Comparison of ENCODE assay signal across 1 cellular context in the genomic region with DNA sequence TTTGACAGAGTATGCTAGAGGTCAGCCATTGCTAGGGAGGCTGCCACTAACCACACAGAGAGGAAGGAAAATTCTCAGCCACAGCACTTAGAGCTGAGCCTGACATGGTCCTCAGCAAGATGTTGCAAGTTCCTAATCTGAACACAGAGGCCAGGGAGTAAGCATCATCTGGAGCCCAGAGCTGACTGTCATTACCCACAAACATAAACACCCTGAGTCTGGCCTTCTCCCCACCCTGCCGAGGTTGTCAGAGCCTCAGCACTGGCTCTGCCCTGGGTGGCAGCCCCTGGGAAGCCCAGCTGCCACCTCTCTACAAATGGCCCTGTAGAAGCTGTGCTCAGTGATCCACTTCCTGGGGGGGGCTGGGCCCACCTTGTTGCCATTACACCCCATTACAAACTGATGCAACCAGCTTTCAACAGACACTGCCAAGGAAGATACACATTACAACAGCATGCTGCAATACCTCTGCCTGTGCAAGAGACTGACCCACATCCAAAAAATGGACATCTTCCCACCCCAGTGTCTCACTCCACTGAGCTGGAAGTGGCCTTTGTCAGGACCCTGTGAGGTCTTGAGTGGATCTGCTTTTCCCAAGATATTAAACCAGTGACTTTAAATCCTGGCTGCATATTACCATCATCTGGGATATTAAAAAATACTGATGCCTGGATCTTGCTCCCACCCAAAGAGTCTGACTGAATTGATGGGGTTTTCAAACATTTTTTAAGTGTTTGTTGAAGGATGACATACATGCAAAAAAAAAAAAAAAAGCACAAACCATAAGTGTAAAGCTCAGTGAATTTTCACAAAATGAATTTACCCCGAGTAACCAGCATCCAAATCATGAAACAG.
TF ChIP-seq lines count a peak whose summit lies in the region.

No MANE protein-coding gene starts in this region.

TF ChIP-seq in K562, 482 proteins besides CTCF, POLR2A, EP300 and RAD21 (continued from another document and continues in another):
- TF ChIP-seq, protein P1, sequence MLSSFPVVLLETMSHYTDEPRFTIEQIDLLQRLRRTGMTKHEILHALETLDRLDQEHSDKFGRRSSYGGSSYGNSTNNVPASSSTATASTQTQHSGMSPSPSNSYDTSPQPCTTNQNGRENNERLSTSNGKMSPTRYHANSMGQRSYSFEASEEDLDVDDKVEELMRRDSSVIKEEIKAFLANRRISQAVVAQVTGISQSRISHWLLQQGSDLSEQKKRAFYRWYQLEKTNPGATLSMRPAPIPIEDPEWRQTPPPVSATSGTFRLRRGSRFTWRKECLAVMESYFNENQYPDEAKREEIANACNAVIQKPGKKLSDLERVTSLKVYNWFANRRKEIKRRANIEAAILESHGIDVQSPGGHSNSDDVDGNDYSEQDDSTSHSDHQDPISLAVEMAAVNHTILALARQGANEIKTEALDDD (IDR thresholded peaks at IDR 0.05), result no peak
- TF ChIP-seq PRPF4 (IDR thresholded peaks at IDR 0.05; ENCODE audit: insufficient read depth, low read depth, low read length, poor library complexity, severe bottlenecking) (no peak), ZNF354B (CRISPR knock-in tag; IDR thresholded peaks at IDR 0.05) (no peak), MIER1 (IDR thresholded peaks at IDR 0.05; ENCODE audit: low read depth) (no peak), IFI16 (CRISPR knock-in tag; IDR thresholded peaks at IDR 0.05) (no peak), POLR3A (IDR thresholded peaks at IDR 0.05; ENCODE audit: borderline replicate concordance, extremely low read depth, insufficient read depth, insufficient read length) (no peak), XRCC5 (IDR thresholded peaks at IDR 0.05; ENCODE audit: low read depth, low read length) (no peak), ETV1 (tag; conservative IDR thresholded peaks at IDR 0.05; ENCODE audit: low read depth) (peak; percentile 83), BHLHE40 (IDR thresholded peaks at IDR 0.05; ENCODE audit: low read length) (no peak), EZH2 (IDR thresholded peaks at IDR 0.05; ENCODE audit: borderline replicate concordance, low read depth, low read length) (no peak), ZSCAN32 (CRISPR knock-in tag; IDR thresholded peaks at IDR 0.05) (peak; percentile 64), ZNF436 (CRISPR knock-in tag; IDR thresholded peaks at IDR 0.05) (no peak), HDAC8 (tag; IDR thresholded peaks at IDR 0.05) (peak; percentile 76; the same call in 1 of the 2 replicates), BRD9 (IDR thresholded peaks at IDR 0.05; ENCODE audit: low read depth, partially characterized antibody) (peak; percentile 44), SLC30A9 (CRISPR knock-in tag; IDR thresholded peaks at IDR 0.05) (no peak), KLF13 (tag; IDR thresholded peaks at IDR 0.05; ENCODE audit: borderline replicate concordance, low read depth) (no peak), SMAD3 (CRISPR knock-in tag; conservative IDR thresholded peaks at IDR 0.05) (0 out of 2 replicates have a peak, but pooled peaks have one; percentile 45), KDM2B (CRISPR knock-in tag; IDR thresholded peaks at IDR 0.05) (no peak), ZNF124 (CRISPR knock-in tag; IDR thresholded peaks at IDR 0.05) (no peak), BACH1 (tag; IDR thresholded peaks at IDR 0.05) (peak; percentile 83), KLF10 (CRISPR knock-in tag; IDR thresholded peaks at IDR 0.05) (no peak), STAT5A (IDR thresholded peaks at IDR 0.05; ENCODE audit: borderline replicate concordance, low read length) (no peak), ASH1L (IDR thresholded peaks at IDR 0.05; ENCODE audit: borderline replicate concordance, low read depth, partially characterized antibody) (no peak), RBM25 (IDR thresholded peaks at IDR 0.05; ENCODE audit: low read depth, low read length, severe bottlenecking) (no peak), TAF15 (IDR thresholded peaks at IDR 0.05; ENCODE audit: low read depth, low read length) (no peak), NR2C2 (CRISPR knock-in tag; IDR thresholded peaks at IDR 0.05) (no peak), NR2C2 (tag; IDR thresholded peaks at IDR 0.05) (peak; percentile 77; the same call in 1 of the 2 replicates), CBX2 (IDR thresholded peaks at IDR 0.05; ENCODE audit: insufficient read depth, low read length, poor library complexity, severe bottlenecking) (no peak), ZZZ3 (IDR thresholded peaks at IDR 0.05) (no peak), SOX6 (IDR thresholded peaks at IDR 0.05) (no peak), GTF2A2 (tag; IDR thresholded peaks at IDR 0.05) (0 out of 2 replicates have a peak, but pooled peaks have one; percentile 55), ERF (CRISPR knock-in tag; IDR thresholded peaks at IDR 0.05) (no peak), PYGO2 (tag; IDR thresholded peaks at IDR 0.05) (peak; percentile 13; the same call in 1 of the 2 replicates), ZNF3 (CRISPR knock-in tag; IDR thresholded peaks at IDR 0.05) (no peak), ZNF444 (CRISPR knock-in tag; IDR thresholded peaks at IDR 0.05) (no peak), NRF1 (conservative IDR thresholded peaks at IDR 0.05 in 1 of 2, IDR thresholded peaks at IDR 0.05 in 1 of 2) (no peak), ZKSCAN8 (CRISPR knock-in tag; IDR thresholded peaks at IDR 0.05) (peak; percentile 38; the same call in 1 of the 2 replicates)
- TF ChIP-seq, protein P2, sequence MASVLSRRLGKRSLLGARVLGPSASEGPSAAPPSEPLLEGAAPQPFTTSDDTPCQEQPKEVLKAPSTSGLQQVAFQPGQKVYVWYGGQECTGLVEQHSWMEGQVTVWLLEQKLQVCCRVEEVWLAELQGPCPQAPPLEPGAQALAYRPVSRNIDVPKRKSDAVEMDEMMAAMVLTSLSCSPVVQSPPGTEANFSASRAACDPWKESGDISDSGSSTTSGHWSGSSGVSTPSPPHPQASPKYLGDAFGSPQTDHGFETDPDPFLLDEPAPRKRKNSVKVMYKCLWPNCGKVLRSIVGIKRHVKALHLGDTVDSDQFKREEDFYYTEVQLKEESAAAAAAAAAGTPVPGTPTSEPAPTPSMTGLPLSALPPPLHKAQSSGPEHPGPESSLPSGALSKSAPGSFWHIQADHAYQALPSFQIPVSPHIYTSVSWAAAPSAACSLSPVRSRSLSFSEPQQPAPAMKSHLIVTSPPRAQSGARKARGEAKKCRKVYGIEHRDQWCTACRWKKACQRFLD (CRISPR knock-in tag; IDR thresholded peaks at IDR 0.05), result peak; percentile 77; the same call in 1 of the 2 replicates
- TF ChIP-seq, protein P3, sequence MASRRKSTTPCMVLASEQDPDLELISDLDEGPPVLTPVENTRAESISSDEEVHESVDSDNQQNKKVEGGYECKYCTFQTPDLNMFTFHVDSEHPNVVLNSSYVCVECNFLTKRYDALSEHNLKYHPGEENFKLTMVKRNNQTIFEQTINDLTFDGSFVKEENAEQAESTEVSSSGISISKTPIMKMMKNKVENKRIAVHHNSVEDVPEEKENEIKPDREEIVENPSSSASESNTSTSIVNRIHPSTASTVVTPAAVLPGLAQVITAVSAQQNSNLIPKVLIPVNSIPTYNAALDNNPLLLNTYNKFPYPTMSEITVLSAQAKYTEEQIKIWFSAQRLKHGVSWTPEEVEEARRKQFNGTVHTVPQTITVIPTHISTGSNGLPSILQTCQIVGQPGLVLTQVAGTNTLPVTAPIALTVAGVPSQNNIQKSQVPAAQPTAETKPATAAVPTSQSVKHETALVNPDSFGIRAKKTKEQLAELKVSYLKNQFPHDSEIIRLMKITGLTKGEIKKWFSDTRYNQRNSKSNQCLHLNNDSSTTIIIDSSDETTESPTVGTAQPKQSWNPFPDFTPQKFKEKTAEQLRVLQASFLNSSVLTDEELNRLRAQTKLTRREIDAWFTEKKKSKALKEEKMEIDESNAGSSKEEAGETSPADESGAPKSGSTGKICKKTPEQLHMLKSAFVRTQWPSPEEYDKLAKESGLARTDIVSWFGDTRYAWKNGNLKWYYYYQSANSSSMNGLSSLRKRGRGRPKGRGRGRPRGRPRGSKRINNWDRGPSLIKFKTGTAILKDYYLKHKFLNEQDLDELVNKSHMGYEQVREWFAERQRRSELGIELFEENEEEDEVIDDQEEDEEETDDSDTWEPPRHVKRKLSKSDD (conservative IDR thresholded peaks at IDR 0.05; ENCODE audit: low read length), result no peak
- TF ChIP-seq, protein P4, sequence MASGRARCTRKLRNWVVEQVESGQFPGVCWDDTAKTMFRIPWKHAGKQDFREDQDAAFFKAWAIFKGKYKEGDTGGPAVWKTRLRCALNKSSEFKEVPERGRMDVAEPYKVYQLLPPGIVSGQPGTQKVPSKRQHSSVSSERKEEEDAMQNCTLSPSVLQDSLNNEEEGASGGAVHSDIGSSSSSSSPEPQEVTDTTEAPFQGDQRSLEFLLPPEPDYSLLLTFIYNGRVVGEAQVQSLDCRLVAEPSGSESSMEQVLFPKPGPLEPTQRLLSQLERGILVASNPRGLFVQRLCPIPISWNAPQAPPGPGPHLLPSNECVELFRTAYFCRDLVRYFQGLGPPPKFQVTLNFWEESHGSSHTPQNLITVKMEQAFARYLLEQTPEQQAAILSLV (tag; IDR thresholded peaks at IDR 0.05), result no peak
- TF ChIP-seq, protein P5, sequence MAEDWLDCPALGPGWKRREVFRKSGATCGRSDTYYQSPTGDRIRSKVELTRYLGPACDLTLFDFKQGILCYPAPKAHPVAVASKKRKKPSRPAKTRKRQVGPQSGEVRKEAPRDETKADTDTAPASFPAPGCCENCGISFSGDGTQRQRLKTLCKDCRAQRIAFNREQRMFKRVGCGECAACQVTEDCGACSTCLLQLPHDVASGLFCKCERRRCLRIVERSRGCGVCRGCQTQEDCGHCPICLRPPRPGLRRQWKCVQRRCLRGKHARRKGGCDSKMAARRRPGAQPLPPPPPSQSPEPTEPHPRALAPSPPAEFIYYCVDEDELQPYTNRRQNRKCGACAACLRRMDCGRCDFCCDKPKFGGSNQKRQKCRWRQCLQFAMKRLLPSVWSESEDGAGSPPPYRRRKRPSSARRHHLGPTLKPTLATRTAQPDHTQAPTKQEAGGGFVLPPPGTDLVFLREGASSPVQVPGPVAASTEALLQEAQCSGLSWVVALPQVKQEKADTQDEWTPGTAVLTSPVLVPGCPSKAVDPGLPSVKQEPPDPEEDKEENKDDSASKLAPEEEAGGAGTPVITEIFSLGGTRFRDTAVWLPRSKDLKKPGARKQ (CRISPR knock-in tag; IDR thresholded peaks at IDR 0.05), result no peak
- TF ChIP-seq, protein P6, sequence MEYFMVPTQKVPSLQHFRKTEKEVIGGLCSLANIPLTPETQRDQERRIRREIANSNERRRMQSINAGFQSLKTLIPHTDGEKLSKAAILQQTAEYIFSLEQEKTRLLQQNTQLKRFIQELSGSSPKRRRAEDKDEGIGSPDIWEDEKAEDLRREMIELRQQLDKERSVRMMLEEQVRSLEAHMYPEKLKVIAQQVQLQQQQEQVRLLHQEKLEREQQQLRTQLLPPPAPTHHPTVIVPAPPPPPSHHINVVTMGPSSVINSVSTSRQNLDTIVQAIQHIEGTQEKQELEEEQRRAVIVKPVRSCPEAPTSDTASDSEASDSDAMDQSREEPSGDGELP (CRISPR knock-in tag; IDR thresholded peaks at IDR 0.05; ENCODE audit: borderline replicate concordance), result no peak
- TF ChIP-seq, protein P7, sequence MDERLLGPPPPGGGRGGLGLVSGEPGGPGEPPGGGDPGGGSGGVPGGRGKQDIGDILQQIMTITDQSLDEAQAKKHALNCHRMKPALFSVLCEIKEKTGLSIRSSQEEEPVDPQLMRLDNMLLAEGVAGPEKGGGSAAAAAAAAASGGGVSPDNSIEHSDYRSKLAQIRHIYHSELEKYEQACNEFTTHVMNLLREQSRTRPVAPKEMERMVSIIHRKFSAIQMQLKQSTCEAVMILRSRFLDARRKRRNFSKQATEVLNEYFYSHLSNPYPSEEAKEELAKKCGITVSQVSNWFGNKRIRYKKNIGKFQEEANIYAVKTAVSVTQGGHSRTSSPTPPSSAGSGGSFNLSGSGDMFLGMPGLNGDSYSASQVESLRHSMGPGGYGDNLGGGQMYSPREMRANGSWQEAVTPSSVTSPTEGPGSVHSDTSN (CRISPR knock-in tag; IDR thresholded peaks at IDR 0.05; ENCODE audit: low read depth), result no peak
- TF ChIP-seq, protein P7 (tag; conservative IDR thresholded peaks at IDR 0.05; ENCODE audit: low read depth), result no peak
- TF ChIP-seq, protein P8, sequence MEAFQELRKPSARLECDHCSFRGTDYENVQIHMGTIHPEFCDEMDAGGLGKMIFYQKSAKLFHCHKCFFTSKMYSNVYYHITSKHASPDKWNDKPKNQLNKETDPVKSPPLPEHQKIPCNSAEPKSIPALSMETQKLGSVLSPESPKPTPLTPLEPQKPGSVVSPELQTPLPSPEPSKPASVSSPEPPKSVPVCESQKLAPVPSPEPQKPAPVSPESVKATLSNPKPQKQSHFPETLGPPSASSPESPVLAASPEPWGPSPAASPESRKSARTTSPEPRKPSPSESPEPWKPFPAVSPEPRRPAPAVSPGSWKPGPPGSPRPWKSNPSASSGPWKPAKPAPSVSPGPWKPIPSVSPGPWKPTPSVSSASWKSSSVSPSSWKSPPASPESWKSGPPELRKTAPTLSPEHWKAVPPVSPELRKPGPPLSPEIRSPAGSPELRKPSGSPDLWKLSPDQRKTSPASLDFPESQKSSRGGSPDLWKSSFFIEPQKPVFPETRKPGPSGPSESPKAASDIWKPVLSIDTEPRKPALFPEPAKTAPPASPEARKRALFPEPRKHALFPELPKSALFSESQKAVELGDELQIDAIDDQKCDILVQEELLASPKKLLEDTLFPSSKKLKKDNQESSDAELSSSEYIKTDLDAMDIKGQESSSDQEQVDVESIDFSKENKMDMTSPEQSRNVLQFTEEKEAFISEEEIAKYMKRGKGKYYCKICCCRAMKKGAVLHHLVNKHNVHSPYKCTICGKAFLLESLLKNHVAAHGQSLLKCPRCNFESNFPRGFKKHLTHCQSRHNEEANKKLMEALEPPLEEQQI (IDR thresholded peaks at IDR 0.05), result no peak
- TF ChIP-seq, protein P9, sequence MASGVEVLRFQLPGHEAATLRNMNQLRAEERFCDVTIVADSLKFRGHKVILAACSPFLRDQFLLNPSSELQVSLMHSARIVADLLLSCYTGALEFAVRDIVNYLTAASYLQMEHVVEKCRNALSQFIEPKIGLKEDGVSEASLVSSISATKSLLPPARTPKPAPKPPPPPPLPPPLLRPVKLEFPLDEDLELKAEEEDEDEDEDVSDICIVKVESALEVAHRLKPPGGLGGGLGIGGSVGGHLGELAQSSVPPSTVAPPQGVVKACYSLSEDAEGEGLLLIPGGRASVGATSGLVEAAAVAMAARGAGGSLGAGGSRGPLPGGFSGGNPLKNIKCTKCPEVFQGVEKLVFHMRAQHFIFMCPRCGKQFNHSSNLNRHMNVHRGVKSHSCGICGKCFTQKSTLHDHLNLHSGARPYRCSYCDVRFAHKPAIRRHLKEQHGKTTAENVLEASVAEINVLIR (CRISPR knock-in tag; IDR thresholded peaks at IDR 0.05), result no peak
- TF ChIP-seq, protein P10, sequence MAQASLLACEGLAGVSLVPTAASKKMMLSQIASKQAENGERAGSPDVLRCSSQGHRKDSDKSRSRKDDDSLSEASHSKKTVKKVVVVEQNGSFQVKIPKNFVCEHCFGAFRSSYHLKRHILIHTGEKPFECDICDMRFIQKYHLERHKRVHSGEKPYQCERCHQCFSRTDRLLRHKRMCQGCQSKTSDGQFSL (CRISPR knock-in tag; IDR thresholded peaks at IDR 0.05), result peak; percentile 89
- TF ChIP-seq, protein P10 (tag; IDR thresholded peaks at IDR 0.05), result peak in 1 of 2 experiments; percentile 34; a peak in 1 of 4 replicates
